ENCODE assay signal across 8 cellular contexts in the genomic region with DNA sequence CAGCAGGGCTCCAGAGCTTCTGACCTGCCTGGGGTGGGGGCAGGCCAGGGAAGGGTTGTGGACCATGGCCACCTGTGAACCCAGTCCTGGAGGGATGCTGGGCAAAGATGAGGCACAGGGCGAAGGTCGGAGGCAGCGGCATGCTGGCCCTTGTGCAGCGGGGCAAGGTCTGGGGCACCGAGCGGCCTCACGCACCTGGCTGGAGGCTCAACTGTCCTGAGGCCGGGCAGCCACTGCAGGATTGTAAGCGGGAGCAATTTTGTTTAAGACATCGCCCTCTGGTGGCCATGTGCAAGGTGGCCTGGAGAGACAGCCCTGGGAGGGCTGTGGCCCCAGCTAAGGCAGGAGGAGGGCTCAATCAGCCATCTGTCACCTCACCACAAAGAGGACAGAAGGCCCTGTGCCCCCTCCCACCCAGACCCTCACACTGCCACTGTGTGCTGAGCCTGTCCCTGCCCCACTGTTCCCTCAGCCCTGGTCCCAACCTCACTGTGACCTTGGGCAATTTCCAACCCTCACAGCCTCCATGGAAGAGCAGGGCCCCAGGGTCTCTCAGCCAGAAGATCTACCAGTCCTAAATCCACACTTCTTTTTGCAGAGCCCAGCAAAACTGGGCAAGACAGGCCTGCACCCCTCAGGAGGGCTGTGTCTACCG. TPM values are rescaled to one million over a fixed set of nuclear protein-coding genes. Genes with fewer than 3 reads are reported as not detected.
DNase-seq lines count a peak whose midpoint lies in the region; ATAC-seq and TF ChIP-seq lines count a peak whose summit lies in the region.

No MANE protein-coding gene starts in this region.

- ATAC-seq in HG03432 (IDR thresholded peaks at IDR 0.05; ENCODE audit: unreplicated experiment) (peak; percentile 69), GM21737 (IDR thresholded peaks at IDR 0.05; ENCODE audit: unreplicated experiment) (no peak)

- peak; percentile 91 for TF ChIP-seq CTCF in GM12872 (IDR thresholded peaks at IDR 0.05; ENCODE audit: insufficient read depth, low read depth, low read length)

- DNase-seq in NCI-H748 (lab: John Stamatoyannopoulos, UW; ENCODE audit: unreplicated experiment), result peak; percentile 78
- DNase-seq in activated CD4-positive, alpha-beta T cell treated with anti-CD3 and anti-CD28 coated beads, Interleukin-2, amount 50 U/mL, for 48 hours, result peak; percentile 74 to 80
- DNase-seq in ecto neural progenitor cell (ENCODE audit: low spot score), result peak; percentile 86
- peak; percentile 73 to 83 for DNase-seq in lung microvascular endothelial cell (ENCODE audit: low read depth in 2 of 2)
- peak; percentile 37 for DNase-seq in stimulated activated CD8-positive, alpha-beta memory T cell treated with anti-CD3 and anti-CD28 coated beads, Interleukin-15, amount 100 ng/mL, for 1 hour (ENCODE audit: low read depth)

RNA-seq across cellular contexts. Expression of a gene that starts 46.3 kb away (rescaled TPM):
- 20.0 and 34.9 TPM in 2 replicates for total RNA-seq in lung microvascular endothelial cell

RNA-seq across cellular contexts. Expression of a gene that starts 53.9 kb away (rescaled TPM):
- 10.5 and 32.3 TPM in 2 replicates for total RNA-seq in lung microvascular endothelial cell
